ENCODE assay signal across 22 cellular contexts in genomic region chr2:233047667-233048066, GRCh38. TPM values are rescaled to one million over a fixed set of nuclear protein-coding genes. Genes with fewer than 3 reads are reported as not detected.
"Had no signal": no experiment of that assay in that cellular context is flagged by ENCODE, and none has a peak within 500 bp of the region (broad histone marks: within the 10 kb centered on the region; RNA-seq: fewer than 3 reads in every experiment).

No MANE protein-coding gene starts in this region.

- DNase-seq: activated CD4-positive, CD25-positive, alpha-beta regulatory T cell treated with anti-CD3 and anti-CD28 coated beads, Interleukin-2, amount 50 U/mL, for 72 hours; activated naive CD8-positive, alpha-beta T cell treated with anti-CD3 and anti-CD28 coated beads, Interleukin-2, amount 50 U/mL, for 24 hours; activated T-cell treated with anti-CD3 and anti-CD28 coated beads, Interleukin-2, amount 50 U/mL, for 72 hours; central memory CD4-positive, alpha-beta T cell; colonic mucosa; heart left ventricle; naive thymus-derived CD8-positive, alpha-beta T cell; ovary; SJCRH30; stimulated activated naive CD8-positive, alpha-beta T cell treated with anti-CD3 and anti-CD28 coated beads, Interleukin-15, Interleukin-2, amounts not matched to agents 100 U/mL and 50 U/mL, for 24 hours; T-helper 2 cell; testis; upper lobe of left lung had no signal

- H3K27ac ChIP-seq: colonic mucosa, esophagus muscularis mucosa, gastroesophageal sphincter, heart left ventricle, ovary, sigmoid colon, SJCRH30, testis, upper lobe of left lung, VCaP had no signal

- H3K36me3 ChIP-seq: colonic mucosa, esophagus muscularis mucosa, gastroesophageal sphincter, heart left ventricle, ovary, sigmoid colon, SJCRH30, upper lobe of left lung had no signal

- H3K9me3 ChIP-seq: colonic mucosa, esophagus muscularis mucosa, gastroesophageal sphincter, heart left ventricle, ovary, sigmoid colon, SJCRH30, testis, upper lobe of left lung had no signal

- FAIRE-seq: endothelial cell of umbilical vein had no signal

- H3K36me3 Mint-ChIP-seq: brain, memory B cell had no signal

- H3K9me3 Mint-ChIP-seq: activated naive CD8-positive, alpha-beta T cell treated with anti-CD3 and anti-CD28 coated beads, Interleukin-2, amount 50 U/mL, for 24 hours; activated T-cell treated with anti-CD3 and anti-CD28 coated beads, Interleukin-2, amount 50 U/mL, for 72 hours; memory B cell; naive thymus-derived CD8-positive, alpha-beta T cell had no signal

- H3K27ac Mint-ChIP-seq: activated naive CD8-positive, alpha-beta T cell treated with anti-CD3 and anti-CD28 coated beads, Interleukin-2, amount 50 U/mL, for 24 hours; activated T-cell treated with anti-CD3 and anti-CD28 coated beads, Interleukin-2, amount 50 U/mL, for 72 hours; brain; memory B cell had no signal

- H3K4me1 ChIP-seq: colonic mucosa, esophagus muscularis mucosa, gastroesophageal sphincter, sigmoid colon, testis had no signal

- H3K4me3 Mint-ChIP-seq: activated naive CD8-positive, alpha-beta T cell treated with anti-CD3 and anti-CD28 coated beads, Interleukin-2, amount 50 U/mL, for 24 hours; activated T-cell treated with anti-CD3 and anti-CD28 coated beads, Interleukin-2, amount 50 U/mL, for 72 hours; brain; memory B cell; naive thymus-derived CD8-positive, alpha-beta T cell had no signal

- H3K27me3 Mint-ChIP-seq: activated naive CD8-positive, alpha-beta T cell treated with anti-CD3 and anti-CD28 coated beads, Interleukin-2, amount 50 U/mL, for 24 hours had no signal

- H3K4me3 ChIP-seq: colonic mucosa, esophagus muscularis mucosa, gastroesophageal sphincter, heart left ventricle, ovary, sigmoid colon, SJCRH30, testis, upper lobe of left lung had no signal

- H3K27me3 ChIP-seq: colonic mucosa, ovary, SJCRH30, testis, upper lobe of left lung had no signal

- H3K4me1 Mint-ChIP-seq: activated naive CD8-positive, alpha-beta T cell treated with anti-CD3 and anti-CD28 coated beads, Interleukin-2, amount 50 U/mL, for 24 hours had no signal

RNA-seq across cellular contexts. Expression of gene NEU2, which starts 15.2 kb away (rescaled TPM):
- total RNA-seq: activated CD8-positive, alpha-beta memory T cell treated with anti-CD3 and anti-CD28 coated beads for 36 hours; activated T-cell treated with anti-CD3 and anti-CD28 coated beads, Interleukin-2, amount 50 U/mL, for 72 hours; colonic mucosa; endothelial cell of umbilical vein; esophagus muscularis mucosa; gastroesophageal sphincter; heart left ventricle; liver; naive thymus-derived CD8-positive, alpha-beta T cell; ovary; sigmoid colon; SJCRH30; testis; upper lobe of left lung had no signal
- polyA plus RNA-seq: endothelial cell of umbilical vein; heart left ventricle; liver; naive thymus-derived CD8-positive, alpha-beta T cell; ovary; sigmoid colon had no signal

RNA-seq across cellular contexts. Expression of gene NGEF, which starts 34.6 kb away (rescaled TPM):
- total RNA-seq: naive thymus-derived CD8-positive, alpha-beta T cell; SJCRH30 had no signal
- polyA plus RNA-seq: naive thymus-derived CD8-positive, alpha-beta T cell had no signal
